8 cellular contexts compared by ENCODE assay signal in genomic region chr6:170522565-170523183, GRCh38. TPM values are rescaled to one million over a fixed set of nuclear protein-coding genes. Genes with fewer than 3 reads are reported as not detected.
DNase-seq lines count a peak whose midpoint lies in the region; ATAC-seq, FAIRE-seq and TF ChIP-seq lines count a peak whose summit lies in the region.

No MANE protein-coding gene starts in this region.

- H3K27ac Mint-ChIP-seq in astrocyte (ENCODE audit: unreplicated experiment) = no peak overlapping the region

- H3K9me3 ChIP-seq in astrocyte (ENCODE audit: insufficient read depth, low read depth, low read length) (no peaks in the 10 kb centered on the region), aorta (ENCODE audit: control insufficient read depth, low read length) (no peaks in the 10 kb centered on the region)

- H3K4me1 ChIP-seq in astrocyte (ENCODE audit: insufficient read depth, low read length) (no peaks in the 10 kb centered on the region), aorta (ENCODE audit: control insufficient read depth in 1 of 2, insufficient read depth in 2 of 2, low read length in 2 of 2) (no peaks in the 10 kb centered on the region)

- no peak overlapping the region for H2AFZ ChIP-seq in astrocyte (ENCODE audit: low read depth, low read length)

- no peak for ATAC-seq in aorta (ENCODE audit: low FRiP score)

- 89 to 93% methylated on average over 10 of the region's 10 CpGs for WGBS in aorta, 2 donors

- no peak overlapping the region for H3K4me3 Mint-ChIP-seq in astrocyte (ENCODE audit: unreplicated experiment)

- peak; percentile 31 for TF ChIP-seq CTCF in astrocyte (IDR thresholded peaks at IDR 0.05; ENCODE audit: insufficient read depth, low read depth, low read length)

- H3K27ac ChIP-seq in astrocyte (ENCODE audit: low read depth, low read length) (no peak overlapping the region), aorta (ENCODE audit: low read depth in 1 of 2, low read length in 2 of 2) (no peak overlapping the region)

- H3K4me2 ChIP-seq in astrocyte (ENCODE audit: low read length) = no peak overlapping the region

- H3K4me3 ChIP-seq in astrocyte (ENCODE audit: insufficient read depth, low read depth, low read length) (no peak overlapping the region), aorta (ENCODE audit: low read length in 2 of 2) (no peak overlapping the region)

- H3K36me3 Mint-ChIP-seq in astrocyte (ENCODE audit: low read depth, unreplicated experiment) = no peaks in the 10 kb centered on the region

- H3K27me3 Mint-ChIP-seq in astrocyte (ENCODE audit: low read depth, unreplicated experiment) = peaks cover 3% of the 10 kb centered on the region

- H3K4me1 Mint-ChIP-seq in astrocyte (ENCODE audit: low read depth, unreplicated experiment) = peaks cover 11% of the 10 kb centered on the region

- peaks cover 3% of the 10 kb centered on the region for H3K9me3 Mint-ChIP-seq in astrocyte (ENCODE audit: unreplicated experiment)

- no peak for FAIRE-seq in astrocyte (lab: Jason Lieb, UNC)

- H3K27me3 ChIP-seq in astrocyte (ENCODE audit: insufficient read depth, low read length) (peaks cover 4% of the 10 kb centered on the region), aorta (ENCODE audit: control insufficient read depth in 1 of 2, insufficient read depth in 2 of 2, low read length in 1 of 2) (no peaks in the 10 kb centered on the region)

- H3K79me2 ChIP-seq in astrocyte (ENCODE audit: insufficient read depth, low read length) = no peaks in the 10 kb centered on the region

- no peak overlapping the region for H3K9ac ChIP-seq in astrocyte (ENCODE audit: low read length)

- H4K20me1 ChIP-seq in astrocyte (ENCODE audit: insufficient read depth, low read length) = no peaks in the 10 kb centered on the region

- intact Hi-C loops in aorta (cut with DNase I) = no loop called here

- no peaks in the 10 kb centered on the region for H3K36me3 ChIP-seq in astrocyte (ENCODE audit: insufficient read depth, low read length)
- no peaks in the 10 kb centered on the region for H3K36me3 ChIP-seq in aorta (ENCODE audit: control insufficient read depth in 1 of 2, insufficient read depth in 2 of 2, low read length in 1 of 2)

- DNase-seq in ELF-1 (ENCODE audit: low read depth, low spot score) (peak; percentile 52), KG1 (lab: John Stamatoyannopoulos, UW) (peak; percentile 17), astrocyte (ENCODE audit: low read depth) (no peak), lung microvascular endothelial cell (ENCODE audit: low read depth in 2 of 2) (peak; percentile 33 to 47), NCI-H1048 (lab: John Stamatoyannopoulos, UW) (no peak), 8988T (no peak), aorta (no peak), SKM-1 treated with dmso at 0.1 percent for 144 hours (lab: John Stamatoyannopoulos, UW; ENCODE audit: unreplicated experiment) (no peak)

RNA-seq across cellular contexts. Expression of gene PSMB1, which starts 30.4 kb away (rescaled TPM):
- 184 and 192 TPM in 2 replicates for total RNA-seq in astrocyte
- 221 and 345 TPM in 2 replicates for total RNA-seq in lung microvascular endothelial cell
- total RNA-seq in aorta = 100 to 1,000 TPM; 104 to 113 TPM
- polyA plus RNA-seq in aorta = 100 to 1,000 TPM; 237 to 254 TPM

RNA-seq across cellular contexts. Expression of gene TBP, which starts 31.5 kb away (rescaled TPM):
- 14.2 and 19.3 TPM in 2 replicates for total RNA-seq in astrocyte
- 5.2 and 7.9 TPM in 2 replicates for total RNA-seq in lung microvascular endothelial cell
- 10 to 100 TPM; 11.5 to 15.3 TPM for total RNA-seq in aorta
- polyA plus RNA-seq in aorta = 10 to 100 TPM; 15.5 to 22.8 TPM

Comparison
In these comparisons a context has a peak if more than half of its experiments do, and no peak if none do; other contexts are left out.
1. DNase-seq: peak in ELF-1 (single experiment), KG1 (single experiment) and lung microvascular endothelial cell (2 of 2); none in astrocyte (single experiment), NCI-H1048 (single experiment), 8988T (single experiment), aorta (0 of 2) and SKM-1 treated with dmso at 0.1 percent for 144 hours (single experiment).